In the genomic region with DNA sequence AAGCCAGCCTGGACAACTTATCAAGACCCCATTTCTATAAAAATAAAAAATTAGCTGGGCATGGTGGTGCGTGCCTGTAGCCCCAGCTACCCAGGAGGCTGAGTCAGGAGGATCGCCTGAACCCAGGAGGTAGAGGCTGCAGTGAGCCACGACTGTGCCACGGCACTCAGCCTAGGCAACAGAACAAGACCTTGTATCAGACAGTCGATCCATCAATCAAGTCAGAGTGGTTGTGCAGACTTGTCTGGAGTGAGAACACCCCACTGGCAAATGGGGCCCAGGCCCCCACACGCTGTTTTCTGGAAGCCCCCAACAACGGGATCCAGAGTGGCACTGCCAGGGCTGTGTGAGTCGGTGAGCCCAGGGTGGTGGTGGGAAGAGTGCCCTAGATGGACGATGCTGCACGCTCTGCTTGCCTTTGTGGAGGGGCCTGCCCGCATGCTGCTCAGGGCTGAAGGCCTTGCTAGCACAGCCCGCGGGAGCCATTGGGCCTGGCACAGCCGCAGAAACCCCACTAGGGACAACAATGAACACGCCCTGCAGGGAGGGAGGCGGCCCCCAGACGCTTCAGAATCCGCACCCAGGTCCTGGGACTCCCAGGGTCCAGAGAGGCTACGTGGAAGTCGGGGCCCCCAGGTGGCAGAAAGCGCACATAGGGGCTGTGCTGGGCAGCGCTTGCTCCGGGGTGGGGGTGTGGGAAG, we compare ENCODE assay signal across 26 cellular contexts.
"Had no signal": no experiment of that assay in that cellular context is flagged by ENCODE, and none has a peak within 500 bp of the region (broad histone marks: within the 10 kb centered on the region; RNA-seq: fewer than 3 reads in every experiment).

No MANE protein-coding gene starts in this region.

- H3K36me3 ChIP-seq: neutrophil, right lobe of liver, thoracic aorta, WERI-Rb-1 had no signal

- DNase-seq: activated CD4-positive, alpha-beta T cell treated with anti-CD3 and anti-CD28 coated beads, Interleukin-2, amount 10 ng/mL, durations not matched to agents 7 days and 5 days; activated CD4-positive, CD25-positive, alpha-beta regulatory T cell treated with anti-CD3 and anti-CD28 coated beads, Interleukin-2, amount 50 U/mL, for 72 hours; activated CD8-positive, alpha-beta memory T cell treated with anti-CD3 and anti-CD28 coated beads, Interleukin-2, amount 10 ng/mL, durations not matched to agents 7 days and 5 days; activated CD8-positive, alpha-beta T cell treated with anti-CD3 and anti-CD28 coated beads for 36 hours; activated naive CD8-positive, alpha-beta T cell treated with anti-CD3 and anti-CD28 coated beads for 36 hours; activated T-cell treated with anti-CD3 and anti-CD28 coated beads, Interleukin-2, amount 50 U/mL, for 24 hours; endodermal cell; islet precursor cell; midbrain; small intestine; stimulated activated CD4-positive, alpha-beta T cell treated with anti-CD3 and anti-CD28 coated beads, Interleukin-15, amount 100 ng/mL, for 24 hours; stimulated activated CD4-positive, alpha-beta T cell treated with anti-CD3 and anti-CD28 coated beads, Interleukin-2, amount 100 ng/mL, for 48 hours; stimulated activated CD8-positive, alpha-beta memory T cell treated with anti-CD3 and anti-CD28 coated beads, Interleukin-4, amount 100 ng/mL, for 48 hours; stimulated activated naive CD4-positive, alpha-beta T cell treated with Interleukin-2 at 50 U/mL for 16 hours; T-cell; WERI-Rb-1 had no signal

- H3K4me1 ChIP-seq: breast epithelium, gastroesophageal sphincter, pancreas, right lobe of liver, vagina had no signal

- FAIRE-seq: pancreas, small intestine, TTC549 had no signal

- H3K4me3 ChIP-seq: breast epithelium, coronary artery, gastroesophageal sphincter, pancreas, right lobe of liver, thoracic aorta, vagina had no signal

- ATAC-seq: activated CD8-positive, alpha-beta memory T cell treated with anti-CD3 and anti-CD28 coated beads, Interleukin-2, amount 10 ng/mL, durations not matched to agents 7 days and 5 days; activated CD8-positive, alpha-beta T cell treated with anti-CD3 and anti-CD28 coated beads for 36 hours; activated T-helper 17 cell treated with anti-CD3 and anti-CD28 coated beads, Interleukin-2, amount 50 U/mL, for 72 hours; gastroesophageal sphincter; pancreas; right lobe of liver; T-cell had no signal

- H3K9me3 ChIP-seq: neutrophil, pancreas had no signal

- H3K27ac ChIP-seq: breast epithelium, coronary artery, gastroesophageal sphincter, neutrophil, pancreas, right lobe of liver, thoracic aorta, vagina, WERI-Rb-1 had no signal

- H3K27me3 ChIP-seq: breast epithelium, gastroesophageal sphincter, neutrophil, pancreas, right lobe of liver, vagina had no signal
